Comparison of ENCODE assay signal across 8 cellular contexts in the genomic region with DNA sequence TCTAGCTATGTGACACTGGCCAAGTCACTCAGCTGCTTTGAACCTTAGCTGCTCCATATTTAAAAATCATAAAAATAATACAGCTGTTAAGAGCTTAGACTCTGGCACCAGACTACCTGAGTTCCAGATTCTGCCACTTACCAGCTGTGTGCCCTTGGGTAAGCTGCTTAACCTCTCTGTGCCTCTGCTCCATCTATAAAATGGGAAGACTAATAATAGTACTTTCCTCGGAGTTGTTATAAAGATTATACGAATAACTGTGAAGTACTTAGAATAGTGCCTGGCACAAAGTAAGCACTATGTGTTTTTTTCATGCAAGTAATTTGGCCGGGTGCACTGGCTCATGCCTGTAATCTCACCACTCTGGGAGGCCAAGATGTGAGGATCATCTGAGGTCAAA. TPM values are rescaled to one million over a fixed set of nuclear protein-coding genes. Genes with fewer than 3 reads are reported as not detected.
A peak's percentile ranks its signal among the peaks of the same experiment; 100 is the strongest.
DNase-seq lines count a peak whose midpoint lies in the region; TF ChIP-seq lines count a peak whose summit lies in the region.

No MANE protein-coding gene starts in this region.

- no peaks in the 10 kb centered on the region for H3K9me3 Mint-ChIP-seq in CD8-positive, alpha-beta memory T cell
- no peaks in the 10 kb centered on the region for H3K9me3 Mint-ChIP-seq in chondrocyte (ENCODE audit: low read depth)

- H2AFZ ChIP-seq in neuron (ENCODE audit: low read depth, low read length) = no peak overlapping the region

- POLR2A ChIA-PET in CD8-positive, alpha-beta memory T cell (lab: Charles Lee) = no interaction called here

- no peak for TF ChIP-seq CTCF in chondrocyte (IDR thresholded peaks at IDR 0.05)

- no peak for DNase-seq in CD8-positive, alpha-beta memory T cell
- DNase-seq in MG63 (no peak), chondrocyte (ENCODE audit: low spot score) (peak; percentile 2), DMS53 treated with DMSO at 0.1 percent for 48 hours (lab: John Stamatoyannopoulos, UW; ENCODE audit: unreplicated experiment) (no peak), retina (no peak), activated gamma-delta T cell treated with Interleukin-2 at 50 U/mL for 16 hours (no peak), DMS153 (lab: John Stamatoyannopoulos, UW) (no peak)

- H3K4me3 ChIP-seq in CD8-positive, alpha-beta memory T cell (ENCODE audit: low read length) = no peak overlapping the region
- H3K4me3 ChIP-seq in MG63 (peak overlapping the region; percentile 76), neuron (ENCODE audit: low read length) (peak overlapping the region; percentile 68)

- peak overlapping the region; percentile 77 to 92 (median 85) for H3K4me3 Mint-ChIP-seq in CD8-positive, alpha-beta memory T cell
- H3K4me3 Mint-ChIP-seq in chondrocyte (ENCODE audit: unreplicated experiment) = peak overlapping the region; percentile 86

- peaks cover 28 to 49% (median 39%) of the 10 kb centered on the region in 3 donors for H3K4me1 Mint-ChIP-seq in CD8-positive, alpha-beta memory T cell
- H3K4me1 Mint-ChIP-seq in chondrocyte (ENCODE audit: low read depth) = peaks cover 22% of the 10 kb centered on the region

- H3K36me3 ChIP-seq in CD8-positive, alpha-beta memory T cell (ENCODE audit: insufficient read depth, low read length) = no peaks in the 10 kb centered on the region
- H3K36me3 ChIP-seq in MG63 (peaks cover 10% of the 10 kb centered on the region), neuron (ENCODE audit: insufficient read depth, low read length) (peaks cover 6% of the 10 kb centered on the region)

- CTCF ChIA-PET in CD8-positive, alpha-beta memory T cell (lab: Charles Lee) = interaction anchor here (0.8 to 7.5 kb wide), 5 partner anchors 12 to 344 kb away, joined by 3 to 76 read pairs (median 3); no protein-coding TSS in a partner anchor

- H3K27me3 ChIP-seq in CD8-positive, alpha-beta memory T cell (ENCODE audit: insufficient read depth, low read length, poor library complexity, severe bottlenecking) = no peaks in the 10 kb centered on the region
- H3K27me3 ChIP-seq in MG63 (no peaks in the 10 kb centered on the region), neuron (ENCODE audit: insufficient read depth, low read length) (no peaks in the 10 kb centered on the region)

- H3K27ac Mint-ChIP-seq in CD8-positive, alpha-beta memory T cell = peak overlapping the region in 3 of 8 donors; percentile 10 to 79 (median 72)
- peak overlapping the region; percentile 92 for H3K27ac Mint-ChIP-seq in chondrocyte (ENCODE audit: unreplicated experiment)

- peaks cover 34% of the 10 kb centered on the region for H3K4me1 ChIP-seq in CD8-positive, alpha-beta memory T cell (ENCODE audit: insufficient read depth, low read length)
- peaks cover 11% of the 10 kb centered on the region for H3K4me1 ChIP-seq in neuron (ENCODE audit: insufficient read depth, low read length)

- no peaks in the 10 kb centered on the region for H3K27me3 Mint-ChIP-seq in CD8-positive, alpha-beta memory T cell
- H3K27me3 Mint-ChIP-seq in chondrocyte (ENCODE audit: low read depth) = no peaks in the 10 kb centered on the region

- H3K9me3 ChIP-seq in CD8-positive, alpha-beta memory T cell (ENCODE audit: low read length) = no peaks in the 10 kb centered on the region
- H3K9me3 ChIP-seq in MG63 (no peaks in the 10 kb centered on the region), neuron (ENCODE audit: low read length) (no peaks in the 10 kb centered on the region)

- H3K36me3 Mint-ChIP-seq in CD8-positive, alpha-beta memory T cell = peaks cover 0 to 1% (median 0%) of the 10 kb centered on the region in 3 donors
- H3K36me3 Mint-ChIP-seq in chondrocyte (ENCODE audit: low read depth) = no peaks in the 10 kb centered on the region

- H3K27ac ChIP-seq in CD8-positive, alpha-beta memory T cell (ENCODE audit: low read depth, low read length) = no peak overlapping the region

RNA-seq across cellular contexts. Expression of a gene that starts 1.4 kb away (rescaled TPM):
- 10 to 100 TPM; 38.6 to 40.0 TPM for total RNA-seq in CD8-positive, alpha-beta memory T cell
- polyA plus RNA-seq in CD8-positive, alpha-beta memory T cell = 53.5 TPM
- total RNA-seq in MG63 (2014; rRNA removed; shearing (Covaris generic); ENCODE audit: low replicate concordance) = 88.1 and 148 TPM in 2 replicates
- total RNA-seq in chondrocyte = 22.3 to 31.5 TPM (median 30.8 TPM) in 3 replicates

RNA-seq across cellular contexts. Expression of a gene that starts 36.6 kb away (rescaled TPM):
- under 1 TPM; 0.11 to 0.15 TPM for total RNA-seq in CD8-positive, alpha-beta memory T cell
- not detected for polyA plus RNA-seq in CD8-positive, alpha-beta memory T cell
- total RNA-seq in MG63 (2014; rRNA removed; shearing (Covaris generic); ENCODE audit: low replicate concordance) = not detected in 2 replicates
- total RNA-seq in chondrocyte = 0.36 to 0.87 TPM (median 0.59 TPM) in 3 replicates
